8 cellular contexts compared by ENCODE assay signal in the genomic region with DNA sequence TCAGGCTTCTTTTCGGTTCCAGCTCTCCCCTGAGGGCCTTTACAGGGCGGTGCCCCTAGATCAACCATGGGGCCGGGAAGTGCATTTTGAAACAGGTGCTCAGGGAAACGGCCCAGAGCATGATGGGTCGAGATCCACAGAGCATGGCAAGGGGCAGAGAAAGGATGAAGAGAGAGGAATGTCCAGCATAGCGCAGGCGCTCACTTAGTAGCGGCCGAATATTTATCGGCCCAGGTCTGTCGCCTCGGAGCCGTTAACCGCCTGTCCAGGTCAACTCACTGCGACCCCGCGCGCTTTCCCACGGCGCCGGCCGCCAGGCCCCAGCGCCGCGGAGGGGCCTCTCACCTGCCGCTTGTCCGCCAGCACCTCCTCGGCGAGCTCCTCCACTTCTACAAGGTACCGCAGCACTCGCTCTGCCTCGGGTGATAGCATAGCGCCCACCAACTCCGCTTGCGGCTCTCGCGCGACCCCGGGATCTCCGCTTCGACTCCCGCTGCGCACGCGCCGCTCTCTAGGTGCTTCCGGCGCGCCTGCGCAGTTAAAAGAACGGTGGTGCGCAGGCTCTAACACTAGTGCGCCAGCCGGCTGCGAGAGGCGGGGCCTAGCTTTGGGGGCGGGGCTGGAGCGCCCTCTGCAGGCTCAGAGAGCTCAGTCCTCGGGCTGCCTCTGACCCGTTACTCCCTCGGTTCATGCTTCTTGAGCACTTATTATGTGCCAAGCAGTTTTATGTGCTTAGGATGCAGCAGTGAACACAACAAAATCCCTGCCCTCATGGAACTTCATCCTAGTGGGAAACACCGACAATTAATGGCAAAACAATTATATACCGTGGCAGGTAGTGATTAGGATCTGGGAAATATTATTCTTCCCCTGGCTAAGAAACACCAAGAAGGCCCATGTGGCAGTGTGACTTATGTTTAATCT. TPM values are rescaled to one million over a fixed set of nuclear protein-coding genes. Genes with fewer than 3 reads are reported as not detected.
DNase-seq lines count a peak whose midpoint lies in the region; ATAC-seq lines count a peak whose summit lies in the region.

Gene PDRG1, minus strand, starts transcription at position 517 of the 924 bp plus-strand sequence. Its CDS starts 85 bp downstream, at position 432.

- H3K27ac Mint-ChIP-seq in CD4-positive, CD25-positive, alpha-beta regulatory T cell = peak within 1 kb of the TSS; percentile 96 to 97 (median 96)

- ATAC-seq in CD4-positive, CD25-positive, alpha-beta regulatory T cell (ENCODE audit: low read depth in 2 of 2) = peak; percentile 95
- ATAC-seq in GM19351 (IDR thresholded peaks at IDR 0.05; ENCODE audit: unreplicated experiment) (peak; percentile 94), HG03520 (IDR thresholded peaks at IDR 0.05; ENCODE audit: unreplicated experiment) (peak; percentile 84), left lobe of liver (peak; percentile 99)

- no peaks in the 10 kb centered on the region for H3K9me3 ChIP-seq in CD4-positive, CD25-positive, alpha-beta regulatory T cell (ENCODE audit: control insufficient read depth in 2 of 2, low read length in 2 of 2)

- peak within 1 kb of the TSS; percentile 88 for H3K4me3 ChIP-seq in CD4-positive, CD25-positive, alpha-beta regulatory T cell (ENCODE audit: low read depth, low read length)

- peak; percentile 92 to 96 (median 96) for DNase-seq in CD4-positive, CD25-positive, alpha-beta regulatory T cell
- DNase-seq in NCI-H526 (lab: John Stamatoyannopoulos, UW) (peak; percentile 91 to 99), dedifferentiated amniotic fluid mesenchymal stem cell (ENCODE audit: extremely low spot score) (peak; percentile 95), left lobe of liver (ENCODE audit: low spot score) (peak; percentile 95)
- DNase-seq in activated CD4-positive, alpha-beta T cell treated with anti-CD3 and anti-CD28 coated beads for 48 hours = peak; percentile 98
- peak; percentile 97 to 99 for DNase-seq in stimulated activated CD4-positive, alpha-beta T cell treated with anti-CD3 and anti-CD28 coated beads, Interleukin-2, amount 100 ng/mL, for 24 hours

- H3K4me3 Mint-ChIP-seq in CD4-positive, CD25-positive, alpha-beta regulatory T cell = peak within 1 kb of the TSS; percentile 90 to 99 (median 96)

- peaks cover 20% of the 10 kb centered on the region for H3K4me1 ChIP-seq in CD4-positive, CD25-positive, alpha-beta regulatory T cell (ENCODE audit: control insufficient read depth, insufficient read depth, low read length, poor library complexity, severe bottlenecking)

- peaks cover 0 to 2% (median 0%) of the 10 kb centered on the region in 7 donors for H3K9me3 Mint-ChIP-seq in CD4-positive, CD25-positive, alpha-beta regulatory T cell

- peaks cover 0 to 35% (median 25%) of the 10 kb centered on the region in 4 donors for H3K4me1 Mint-ChIP-seq in CD4-positive, CD25-positive, alpha-beta regulatory T cell

- H3K27me3 Mint-ChIP-seq in CD4-positive, CD25-positive, alpha-beta regulatory T cell = peaks cover 23% of the 10 kb centered on the region

- H3K36me3 Mint-ChIP-seq in CD4-positive, CD25-positive, alpha-beta regulatory T cell = peaks cover 25% of the 10 kb centered on the region

- no peaks in the 10 kb centered on the region for H3K27me3 ChIP-seq in CD4-positive, CD25-positive, alpha-beta regulatory T cell (ENCODE audit: control insufficient read depth, insufficient read depth, low read length)

- peaks cover 30% of the 10 kb centered on the region for H3K36me3 ChIP-seq in CD4-positive, CD25-positive, alpha-beta regulatory T cell (ENCODE audit: control insufficient read depth, insufficient read depth, low read length)

- peak within 1 kb of the TSS; percentile 63 for H3K27ac ChIP-seq in CD4-positive, CD25-positive, alpha-beta regulatory T cell (ENCODE audit: insufficient read depth, low read length, poor library complexity, severe bottlenecking)

RNA-seq across cellular contexts. Expression of gene PDRG1, which starts in this region (rescaled TPM):
- total RNA-seq in CD4-positive, CD25-positive, alpha-beta regulatory T cell = 10.3 TPM
- 10 to 100 TPM; 12.0 to 27.6 (median 20.4) TPM for polyA plus RNA-seq in CD4-positive, CD25-positive, alpha-beta regulatory T cell
- 5.1 TPM for total RNA-seq in left lobe of liver

Comparison
In these comparisons a context has a peak if more than half of its experiments do, and no peak if none do; other contexts are left out.
1. Peak in every context shown above with its lines: DNase-seq, ATAC-seq, H3K4me3 ChIP-seq and H3K27ac ChIP-seq.